Comparison of ENCODE assay signal across 12 cellular contexts in the genomic region with DNA sequence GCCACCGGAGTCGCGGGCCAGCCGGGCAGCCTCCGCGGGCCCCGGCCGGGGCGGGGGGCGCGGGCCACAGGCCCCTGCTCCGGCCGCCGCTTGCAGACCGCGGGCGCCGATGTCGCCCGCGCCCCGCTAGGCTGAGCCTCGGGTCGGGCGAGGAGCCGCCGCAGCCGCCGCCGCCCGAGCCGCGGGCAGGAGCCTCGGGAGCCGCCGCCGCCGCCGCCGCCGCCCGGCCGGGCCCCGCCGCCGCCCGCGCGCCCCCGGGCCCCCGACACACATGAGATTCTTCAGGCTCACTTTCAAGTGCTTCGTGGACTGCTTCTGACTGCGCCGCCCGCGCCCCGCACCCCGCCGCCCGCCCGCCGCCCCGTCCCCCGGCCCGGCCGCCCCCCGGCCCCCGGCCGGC. TPM values are rescaled to one million over a fixed set of nuclear protein-coding genes. Genes with fewer than 3 reads are reported as not detected.
DNase-seq lines count a peak whose midpoint lies in the region; ATAC-seq and TF ChIP-seq lines count a peak whose summit lies in the region.
"Had no signal": no experiment of that assay in that cellular context is flagged by ENCODE, and none has a peak within 500 bp of the region (broad histone marks: within the 10 kb centered on the region; RNA-seq: fewer than 3 reads in every experiment).

No MANE protein-coding gene starts in this region.

- H3K27ac ChIP-seq in BLaER1, result no peak overlapping the region
- no peak overlapping the region for H3K27ac ChIP-seq in DND-41 (ENCODE audit: low read length)
- no peak overlapping the region for H3K27ac ChIP-seq in naive thymus-derived CD4-positive, alpha-beta T cell (ENCODE audit: low read depth, low read length)

- no peaks in the 10 kb centered on the region for H3K36me3 Mint-ChIP-seq in naive thymus-derived CD4-positive, alpha-beta T cell

- no peak for TF ChIP-seq CTCF in DND-41 (IDR thresholded peaks at IDR 0.05; ENCODE audit: borderline replicate concordance, extremely low read depth, low read length, poor library complexity, severe bottlenecking)

- intact Hi-C loops in naive thymus-derived CD4-positive, alpha-beta T cell (cut with micrococcal nuclease), result loop anchor here in 1 of 2 donors (5.0 kb wide), 2 partner anchors 34 to 239 kb away; a partner anchor contains a TSS

- peak; percentile 9; the same call in 1 of the 3 replicates for ATAC-seq in DND-41 (ENCODE audit: insufficient read depth, low read depth)
- ATAC-seq in naive thymus-derived CD4-positive, alpha-beta T cell, result peak; percentile 28
- ATAC-seq in GM18511 (IDR thresholded peaks at IDR 0.05; ENCODE audit: unreplicated experiment), result no peak

- peaks cover 32% of the 10 kb centered on the region for H4K20me1 ChIP-seq in BLaER1
- no peaks in the 10 kb centered on the region for H4K20me1 ChIP-seq in DND-41 (ENCODE audit: insufficient read depth, low read length)

- H3K27me3 ChIP-seq in BLaER1, result peaks cover 19% of the 10 kb centered on the region
- no peaks in the 10 kb centered on the region for H3K27me3 ChIP-seq in DND-41 (ENCODE audit: insufficient read depth, low read length, poor library complexity)
- no peaks in the 10 kb centered on the region for H3K27me3 ChIP-seq in adipocyte (replicated peaks; ENCODE audit: control insufficient read depth, insufficient read depth, low read length)
- H3K27me3 ChIP-seq in naive thymus-derived CD4-positive, alpha-beta T cell (ENCODE audit: control insufficient read depth in 2 of 2, insufficient read depth in 2 of 2, low read length in 2 of 2), result no peaks in the 10 kb centered on the region
- H3K27me3 ChIP-seq: tibial nerve had no signal

- H3K36me3 ChIP-seq in BLaER1 (no peaks in the 10 kb centered on the region), DND-41 (ENCODE audit: insufficient read depth, low read length) (no peaks in the 10 kb centered on the region), adipocyte (ENCODE audit: control insufficient read depth, insufficient read depth, low read length, severe bottlenecking) (no peaks in the 10 kb centered on the region)
- no peaks in the 10 kb centered on the region for H3K36me3 ChIP-seq in naive thymus-derived CD4-positive, alpha-beta T cell (ENCODE audit: control insufficient read depth in 2 of 3, insufficient read depth in 3 of 3, low read length in 3 of 3)
- H3K36me3 ChIP-seq: tibial nerve had no signal

- H3K4me1 Mint-ChIP-seq in naive thymus-derived CD4-positive, alpha-beta T cell, result peaks cover 0 to 6% (median 0%) of the 10 kb centered on the region in 7 donors

- peaks cover 24% of the 10 kb centered on the region for H3K4me1 ChIP-seq in BLaER1
- peaks cover 6% of the 10 kb centered on the region for H3K4me1 ChIP-seq in DND-41 (ENCODE audit: insufficient read depth, low read length)
- peaks cover 7% of the 10 kb centered on the region for H3K4me1 ChIP-seq in adipocyte (ENCODE audit: control insufficient read depth, insufficient read depth, low read length)
- H3K4me1 ChIP-seq in naive thymus-derived CD4-positive, alpha-beta T cell (ENCODE audit: control insufficient read depth in 2 of 2, insufficient read depth in 2 of 2, low read length in 2 of 2), result no peaks in the 10 kb centered on the region

- H3K27ac Mint-ChIP-seq in naive thymus-derived CD4-positive, alpha-beta T cell, result no peak overlapping the region

- no peak overlapping the region for H2AFZ ChIP-seq in DND-41 (ENCODE audit: low read depth, low read length)

- H3K9ac ChIP-seq in BLaER1, result no peak overlapping the region
- H3K9ac ChIP-seq in DND-41 (ENCODE audit: low read depth, low read length), result no peak overlapping the region
- no peak overlapping the region for H3K9ac ChIP-seq in adipocyte (ENCODE audit: low read length)

- H3K9me3 Mint-ChIP-seq in naive thymus-derived CD4-positive, alpha-beta T cell, result peaks cover 0 to 5% (median 0%) of the 10 kb centered on the region in 11 donors

- H3K4me2 ChIP-seq in BLaER1 (peak overlapping the region; percentile 56), DND-41 (ENCODE audit: insufficient read depth, low read length) (no peak overlapping the region)

- no peaks in the 10 kb centered on the region for H3K79me2 ChIP-seq in DND-41 (ENCODE audit: insufficient read depth, low read length)

- H3K9me3 ChIP-seq in BLaER1 (peaks cover 50% of the 10 kb centered on the region), DND-41 (ENCODE audit: insufficient read depth, low read length, severe bottlenecking) (no peaks in the 10 kb centered on the region), adipocyte (ENCODE audit: control insufficient read depth, low read length) (peaks cover 6% of the 10 kb centered on the region)
- no peaks in the 10 kb centered on the region for H3K9me3 ChIP-seq in naive thymus-derived CD4-positive, alpha-beta T cell (ENCODE audit: control insufficient read depth in 2 of 3, low read length in 3 of 3)
- H3K9me3 ChIP-seq: tibial nerve had no signal

- DNase-seq in DND-41, result no peak
- peak; percentile 27 for DNase-seq in adipocyte (ENCODE audit: low read depth)
- no peak for DNase-seq in naive thymus-derived CD4-positive, alpha-beta T cell
- no peak for DNase-seq in NCI-H2029 treated with DMSO at 0.1 percent for 48 hours (lab: John Stamatoyannopoulos, UW)
- DNase-seq in iPS-NIHi11 (ENCODE audit: low spot score), result no peak
- no peak for DNase-seq in NCI-H2171 treated with DMSO at 0.1 percent for 48 hours (lab: John Stamatoyannopoulos, UW)
- DNase-seq: activated CD8-positive, alpha-beta memory T cell treated with anti-CD3 and anti-CD28 coated beads for 24 hours; activated naive CD4-positive, alpha-beta T cell had no signal

- CTCF ChIA-PET in naive thymus-derived CD4-positive, alpha-beta T cell (lab: Charles Lee), result no interaction called here

- H3K27me3 Mint-ChIP-seq in naive thymus-derived CD4-positive, alpha-beta T cell, result peaks cover 0 to 23% (median 0%) of the 10 kb centered on the region in 5 donors

- H3K4me3 ChIP-seq in BLaER1, result peak overlapping the region; percentile 65
- no peak overlapping the region for H3K4me3 ChIP-seq in DND-41 (ENCODE audit: low read depth in 1 of 2, low read length in 2 of 2)
- no peak overlapping the region for H3K4me3 ChIP-seq in adipocyte (ENCODE audit: low read length)
- no peak overlapping the region for H3K4me3 ChIP-seq in naive thymus-derived CD4-positive, alpha-beta T cell (ENCODE audit: low read length)

- POLR2A ChIA-PET in naive thymus-derived CD4-positive, alpha-beta T cell (lab: Charles Lee), result no interaction called here

- H3K4me3 Mint-ChIP-seq in naive thymus-derived CD4-positive, alpha-beta T cell, result no peak overlapping the region

RNA-seq across cellular contexts. Expression of a gene that starts 0.3 kb away (rescaled TPM):
- total RNA-seq in naive thymus-derived CD4-positive, alpha-beta T cell, result 1 to 10 TPM in 2 of 5 experiments, under 1 TPM in 3; 0.14 to 2.6 (median 0.84) TPM
- polyA plus RNA-seq in naive thymus-derived CD4-positive, alpha-beta T cell, result under 1 TPM in 1 of 2 donors, not detected in 1; 0.10 TPM

RNA-seq across cellular contexts. Expression of a gene that starts 14.5 kb away (rescaled TPM):
- 1 to 10 TPM in 1 of 5 experiments, under 1 TPM in 2, not detected in 2; 0.35 to 1.1 (median 0.58) TPM for total RNA-seq in naive thymus-derived CD4-positive, alpha-beta T cell
- not detected for polyA plus RNA-seq in naive thymus-derived CD4-positive, alpha-beta T cell

RNA-seq across cellular contexts. Expression of a gene that starts 36.1 kb away (rescaled TPM):
- total RNA-seq in naive thymus-derived CD4-positive, alpha-beta T cell, result 100 to 1,000 TPM in 4 of 5 experiments, 10 to 100 TPM in 1; 80.2 to 153 (median 117) TPM
- polyA plus RNA-seq in naive thymus-derived CD4-positive, alpha-beta T cell, result 100 to 1,000 TPM; 297 to 329 TPM

RNA-seq across cellular contexts. Expression of a gene that starts 36.6 kb away (rescaled TPM):
- total RNA-seq in naive thymus-derived CD4-positive, alpha-beta T cell, result 10 to 100 TPM in 3 of 5 experiments, 1 to 10 TPM in 2; 6.6 to 17.6 (median 10.2) TPM
- polyA plus RNA-seq in naive thymus-derived CD4-positive, alpha-beta T cell, result 1 to 10 TPM; 2.1 to 3.7 TPM

RNA-seq across cellular contexts. Expression of a gene that starts 41.1 kb away (rescaled TPM):
- total RNA-seq in naive thymus-derived CD4-positive, alpha-beta T cell, result not detected
- not detected for polyA plus RNA-seq in naive thymus-derived CD4-positive, alpha-beta T cell
- total RNA-seq: fibroblast of villous mesenchyme, tibial nerve had no signal
